ENCODE assay signal across 28 cellular contexts in the genomic region with DNA sequence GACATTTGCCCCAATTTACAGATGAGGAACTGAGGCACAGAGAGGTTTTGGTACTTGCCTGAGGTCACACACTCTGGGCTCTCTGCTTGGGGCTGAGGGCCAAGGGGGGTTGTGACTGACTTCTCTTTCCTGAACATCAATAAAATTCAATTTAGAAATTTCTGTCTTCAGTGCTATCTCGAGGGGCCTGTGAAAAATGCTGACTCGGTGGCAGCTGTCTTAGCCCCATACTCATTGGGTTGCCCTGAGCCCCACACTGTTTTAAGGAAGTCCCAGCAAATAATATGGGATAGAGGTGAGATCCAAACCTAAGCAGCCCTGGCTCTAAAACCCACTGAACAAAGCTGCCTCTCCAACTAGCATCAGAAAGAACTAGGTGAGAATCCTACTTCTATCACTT.
"Had no signal": no experiment of that assay in that cellular context is flagged by ENCODE, and none has a peak within 500 bp of the region (broad histone marks: within the 10 kb centered on the region; RNA-seq: fewer than 3 reads in every experiment).

No MANE protein-coding gene starts in this region.

- H3K27ac ChIP-seq: KMS-11, SJCRH30, SK-N-MC had no signal

- H3K4me2 ChIP-seq: KMS-11 had no signal

- DNase-seq: activated CD4-positive, alpha-beta T cell treated with anti-CD3 and anti-CD28 coated beads for 36 hours; activated CD4-positive, alpha-beta T cell treated with anti-CD3 and anti-CD28 coated beads, Interleukin-2, amount 10 ng/mL, durations not matched to agents 7 days and 5 days; activated CD4-positive, alpha-beta T cell treated with anti-CD3 and anti-CD28 coated beads, Interleukin-2, amount 50 U/mL, for 48 hours; activated CD8-positive, alpha-beta memory T cell treated with anti-CD3 and anti-CD28 coated beads, Interleukin-2, amount 50 U/mL, for 4 hours; activated CD8-positive, alpha-beta T cell treated with anti-CD3 and anti-CD28 coated beads, Interleukin-2, amount 10 ng/mL, durations not matched to agents 7 days and 5 days; activated effector memory CD4-positive, alpha-beta T cell treated with Interleukin-2 at 50 U/mL for 16 hours; activated naive CD4-positive, alpha-beta T cell treated with anti-CD3 and anti-CD28 coated beads, Interleukin-2, amount 10 ng/mL, durations not matched to agents 7 days and 5 days; activated naive CD8-positive, alpha-beta T cell treated with anti-CD3 and anti-CD28 coated beads, Interleukin-2, amount 50 U/mL, for 24 hours; activated T-cell treated with anti-CD3 and anti-CD28 coated beads, Interleukin-2, amount 50 U/mL, for 48 hours; anterior cingulate cortex; cerebellar nuclear complex; MM.1S; NCI-H1105; NCI-H1417 treated with DMSO at 0.1 percent for 48 hours; NCI-H187 treated with DMSO at 0.1 percent for 48 hours; NCI-H2081; NCI-H226; NCI-H446 treated with DMSO at 0.1 percent for 48 hours; NCI-H526; NCI-H748 treated with DMSO at 0.1 percent for 48 hours; OCI-M1; SHP77; SJCRH30 had no signal

- FAIRE-seq: bronchial epithelial cell had no signal

- H3K9ac ChIP-seq: KMS-11 had no signal

- ATAC-seq: activated CD4-positive, alpha-beta T cell treated with anti-CD3 and anti-CD28 coated beads for 36 hours; activated CD4-positive, CD25-positive, alpha-beta regulatory T cell treated with anti-CD3 and anti-CD28 coated beads, Interleukin-2, amount 50 U/mL, for 24 hours; activated CD8-positive, alpha-beta T cell treated with anti-CD3 and anti-CD28 coated beads, Interleukin-2, amount 10 ng/mL, durations not matched to agents 7 days and 5 days; activated naive CD8-positive, alpha-beta T cell treated with anti-CD3 and anti-CD28 coated beads, Interleukin-2, amount 50 U/mL, for 24 hours; WTC11 had no signal

- H3K27me3 ChIP-seq: SJCRH30 had no signal

- H3K9me3 ChIP-seq: SJCRH30 had no signal

- H3K4me3 ChIP-seq: SJCRH30, SK-N-MC had no signal
